Comparison of ENCODE assay signal across 8 cellular contexts in genomic region chr1:226407497-226408284, GRCh38. TPM values are rescaled to one million over a fixed set of nuclear protein-coding genes. Genes with fewer than 3 reads are reported as not detected.
A peak's percentile ranks its signal among the peaks of the same experiment; 100 is the strongest.
DNase-seq lines count a peak whose midpoint lies in the region; ATAC-seq and TF ChIP-seq lines count a peak whose summit lies in the region.

PARP1 (minus strand) TSS chr1:226408093; CDS start chr1:226407929, 164 bp downstream.

- H3K27me3 Mint-ChIP-seq in T-helper 17 cell = no peaks in the 10 kb centered on the region

- H3K36me3 Mint-ChIP-seq in T-helper 17 cell (ENCODE audit: low read depth) = peaks cover 4% of the 10 kb centered on the region

- intact Hi-C loops in left ventricle myocardium superior (cut with micrococcal nuclease) (no loop called here), uterus (cut with DNase I; ENCODE audit: low total_unique reads) (no loop called here)

- H3K4me1 Mint-ChIP-seq in T-helper 17 cell = peaks cover 34% of the 10 kb centered on the region

- TF ChIP-seq CTCF in uterus (IDR thresholded peaks at IDR 0.05) = peak; percentile 52 to 93 (median 87)

- peak within 1 kb of the TSS; percentile 65 to 77 for H3K27ac ChIP-seq in uterus

- peak; percentile 43 for ATAC-seq in GM18499 (IDR thresholded peaks at IDR 0.05; ENCODE audit: insufficient read depth, unreplicated experiment)
- ATAC-seq in HG02885 (IDR thresholded peaks at IDR 0.05; ENCODE audit: poor library complexity, unreplicated experiment) = peak; percentile 81
- peak; percentile 86 for ATAC-seq in T-helper 17 cell
- peak; percentile 90 for ATAC-seq in left ventricle myocardium superior

- peaks cover 14 to 19% of the 10 kb centered on the region in 2 donors for H3K4me1 ChIP-seq in uterus

- peak; percentile 51 to 76 for TF ChIP-seq POLR2A in uterus (IDR thresholded peaks at IDR 0.05)

- H3K36me3 ChIP-seq in uterus = no peaks in the 10 kb centered on the region

- peak; percentile 52 for DNase-seq in NCI-H1694 (lab: John Stamatoyannopoulos, UW)
- peak; percentile 86 to 88 (median 86) for DNase-seq in T-helper 17 cell
- peak; percentile 35 to 88 (median 74) for DNase-seq in amygdala (lab: John Stamatoyannopoulos, UW)
- DNase-seq in left ventricle myocardium superior = peak; percentile 94
- peak; percentile 86 for DNase-seq in putamen (ENCODE audit: low spot score)
- DNase-seq in uterus = peak; percentile 87 to 92

- H3K27ac Mint-ChIP-seq in T-helper 17 cell = peak within 1 kb of the TSS; percentile 95

- H3K4me3 Mint-ChIP-seq in T-helper 17 cell = peak within 1 kb of the TSS; percentile 97

- peak within 1 kb of the TSS; percentile 53 to 92 for H3K4me3 ChIP-seq in uterus

- H3K9me3 ChIP-seq in T-helper 17 cell (ENCODE audit: control insufficient read depth, low read length, poor library complexity, severe bottlenecking) (no peaks in the 10 kb centered on the region), uterus (no peaks in the 10 kb centered on the region)

- H3K27me3 ChIP-seq in uterus = no peaks in the 10 kb centered on the region

RNA-seq across cellular contexts. Expression of gene PARP1, which starts in this region (rescaled TPM):
- 10 to 100 TPM; 84.2 to 87.3 TPM for total RNA-seq in T-helper 17 cell
- total RNA-seq in left ventricle myocardium superior = 140 TPM
- total RNA-seq in uterus = 100 to 1,000 TPM in 1 of 4 donors, 10 to 100 TPM in 3; 17.1 to 147 (median 33.8) TPM

Comparison
In these comparisons a context has a peak if more than half of its experiments do, and no peak if none do; other contexts are left out.
1. Peak in every context shown above with its lines: DNase-seq, ATAC-seq, H3K4me3 ChIP-seq and H3K27ac ChIP-seq.